1 cellular context compared by ENCODE assay signal in genomic region chr19:43699506-43700367, GRCh38.
TF ChIP-seq lines count a peak whose summit lies in the region.

No MANE protein-coding gene starts in this region.

TF ChIP-seq in GM23338, 12 proteins besides CTCF, POLR2A, EP300 and RAD21 (continued from another document):
- TF ChIP-seq ZNF462 (CRISPR knock-in tag; IDR thresholded peaks at IDR 0.05) (no peak), STAT1 (IDR thresholded peaks at IDR 0.05; ENCODE audit: unreplicated experiment) (no peak), EZH2 (IDR thresholded peaks at IDR 0.05; ENCODE audit: low read depth, unreplicated experiment) (no peak)
TF ChIP-seq in GM23338: peak in this region for 0.
